ENCODE assay signal across 19 cellular contexts in genomic region chr20:62381842-62382241, GRCh38. TPM values are rescaled to one million over a fixed set of nuclear protein-coding genes. Genes with fewer than 3 reads are reported as not detected.
DNase-seq lines count a peak whose midpoint lies in the region; FAIRE-seq and TF ChIP-seq lines count a peak whose summit lies in the region.
"Had no signal": no experiment of that assay in that cellular context is flagged by ENCODE, and none has a peak within 500 bp of the region (broad histone marks: within the 10 kb centered on the region; RNA-seq: fewer than 3 reads in every experiment).

No MANE protein-coding gene starts in this region.

- no peak overlapping the region for H3K4me2 ChIP-seq in H1 (ENCODE audit: insufficient read depth in 1 of 2, low read depth in 2 of 2, low read length in 2 of 2)
- H3K4me2 ChIP-seq: smooth muscle cell had no signal

- H3K4me1 ChIP-seq in right atrium auricular region (peaks cover 0 to 57% of the 10 kb centered on the region in 2 donors), H1 (replicated peaks in 1 of 4; ENCODE audit: control insufficient read depth in 3 of 4, insufficient read depth in 4 of 4, low read length in 3 of 4) (peaks cover 0 to 9% (median 7%) of the 10 kb centered on the region in 4 experiments; a peak in 6 of 7 replicates), uterus (peaks cover 0 to under 1% of the 10 kb centered on the region in 2 donors), Peyer's patch (peaks cover 0 to 30% (median 9%) of the 10 kb centered on the region in 4 donors)

- H3K79me1 ChIP-seq in H1 (ENCODE audit: low read depth, low read length) = no peaks in the 10 kb centered on the region; the same call in 1 of the 2 replicates

- H3K23ac ChIP-seq in H1 (ENCODE audit: insufficient read length) = no peak overlapping the region

- H3K27me3 Mint-ChIP-seq in neural crest cell (ENCODE audit: low read depth) = no peaks in the 10 kb centered on the region
- H3K27me3 Mint-ChIP-seq: central memory CD8-positive, alpha-beta T cell had no signal

- H2BK120ac ChIP-seq in H1 (replicated peaks; ENCODE audit: low read depth, low read length) = no peak overlapping the region

- H3K27me3 ChIP-seq in right atrium auricular region (no peaks in the 10 kb centered on the region), H1 (replicated peaks in 1 of 4; ENCODE audit: control insufficient read depth in 3 of 4, extremely low read depth in 1 of 4, insufficient read depth in 3 of 4, low read length in 3 of 4) (no peaks in the 10 kb centered on the region), uterus (no peaks in the 10 kb centered on the region), Peyer's patch (no peaks in the 10 kb centered on the region)
- H3K27me3 ChIP-seq: transverse colon had no signal

- POLR2A ChIA-PET in H1 (lab: Charles Lee; ENCODE audit: partially characterized antibody) = interaction anchor here (1.7 to 10.7 kb wide), 5 partner anchors 9 to 75 kb away, joined by 5 to 213 read pairs (median 15); partner anchors contain the start of gene LAMA5

- H3K4me1 Mint-ChIP-seq in neural crest cell = peaks cover 26% of the 10 kb centered on the region

- no peak overlapping the region for H3K27ac Mint-ChIP-seq in neural crest cell (ENCODE audit: unreplicated experiment)

- intact Hi-C loops in cardiac septum (cut with DNase I) = loop anchor here (1.0 to 10.0 kb wide), 3 partner anchors 17 to 357 kb away; partner anchors contain the start of gene ADRM1
- intact Hi-C loops in uterus (cut with DNase I; ENCODE audit: low total_unique reads) = no loop called here

- H2AK5ac ChIP-seq in H1 (ENCODE audit: low read depth, low read length) = peak overlapping the region; percentile 25; the same call in 1 of the 2 replicates

- no peak overlapping the region for H4K8ac ChIP-seq in H1 (ENCODE audit: extremely low read depth, insufficient read depth, low read length)

- WGBS in H1 (ENCODE audit: extremely low coverage in 1 of 2, insufficient coverage in 1 of 2, insufficient read length in 1 of 2, insufficient replicate concordance in 2 of 2, low coverage in 1 of 2, low lambda C conversion rate in 2 of 2, missing lambda C conversion rate in 1 of 2), 2 experiments = 74% methylated on average over 6 of the region's 6 CpGs; no CpG with 5 or more reads in 1 of the 2 experiments

- no peak for TF ChIP-seq EP300 in H1 (IDR thresholded peaks at IDR 0.05; ENCODE audit: borderline replicate concordance in 1 of 2, low read depth in 2 of 2, low read length in 2 of 2)

- peaks cover 12% of the 10 kb centered on the region for H3K36me3 Mint-ChIP-seq in neural crest cell (ENCODE audit: low read depth)

- no peak for DNase-seq in right atrium auricular region (ENCODE audit: low spot score)
- DNase-seq in cardiac septum (ENCODE audit: low spot score) = no peak
- no peak for DNase-seq in H1 (ENCODE audit: low read depth in 1 of 2, low spot score in 2 of 2)
- DNase-seq in neural crest cell (ENCODE audit: low read depth, low spot score) = no peak
- no peak for DNase-seq in uterus
- no peak for DNase-seq in activated CD4-positive, alpha-beta T cell treated with anti-CD3 and anti-CD28 coated beads, Interleukin-2, amount 50 U/mL, for 48 hours
- DNase-seq in Peyer's patch = no peak
- DNase-seq in activated CD4-positive, alpha-beta T cell treated with anti-CD3 and anti-CD28 coated beads, Interleukin-2, amount 50 U/mL, for 1 hour = no peak
- DNase-seq: activated effector memory CD4-positive, alpha-beta T cell treated with anti-CD3 and anti-CD28 coated beads, Interleukin-2, amount 50 U/mL, for 16 hours; DND-41; KG1; left colon; NCI-H526; transverse colon had no signal

- H3K27ac ChIP-seq in right atrium auricular region (peak overlapping the region; percentile 57 to 78), H1 (ENCODE audit: low read depth, low read length) (no peak overlapping the region), uterus (peak overlapping the region; percentile 40 to 64), Peyer's patch (peak overlapping the region in 2 of 4 donors; percentile 49 to 64)

- H2AFZ ChIP-seq in H1 (ENCODE audit: low read length) = no peak overlapping the region

- H3K79me2 ChIP-seq in H1 (ENCODE audit: control insufficient read depth in 1 of 2, insufficient read depth in 2 of 2, low read length in 2 of 2) = peaks cover 0 to 20% of the 10 kb centered on the region in 2 experiments; a peak in 2 of 4 replicates

- 0 out of 2 replicates have a peak overlapping the region, but pooled peaks have one; percentile 39 for H2BK12ac ChIP-seq in H1 (ENCODE audit: low read depth, low read length)

- H3K56ac ChIP-seq in H1 (replicated peaks; ENCODE audit: insufficient read length, low read depth, low read length) = no peak overlapping the region

- peaks cover 10% of the 10 kb centered on the region; the same call in 1 of the 2 replicates for H3K23me2 ChIP-seq in H1 (ENCODE audit: low read depth, low read length)

- H3K9me3 ChIP-seq in right atrium auricular region (no peaks in the 10 kb centered on the region), H1 (ENCODE audit: insufficient read depth in 2 of 2, low read depth in 1 of 2, low read length in 1 of 2) (no peaks in the 10 kb centered on the region), uterus (no peaks in the 10 kb centered on the region), Peyer's patch (no peaks in the 10 kb centered on the region)
- H3K9me3 ChIP-seq: transverse colon had no signal

- H4K20me1 ChIP-seq in H1 (replicated peaks in 1 of 2; ENCODE audit: control insufficient read depth in 1 of 2, insufficient read depth in 2 of 2, low read length in 2 of 2) = peaks cover 0 to 10% of the 10 kb centered on the region in 2 experiments

- H2BK20ac ChIP-seq in H1 (ENCODE audit: low read length) = no peak overlapping the region

- TF ChIP-seq CTCF in right atrium auricular region (IDR thresholded peaks at IDR 0.05) (no peak), H1 (IDR thresholded peaks at IDR 0.05; ENCODE audit: control extremely low read depth in 1 of 3, insufficient read depth in 1 of 3, low read depth in 1 of 3, low read length in 3 of 3) (no peak), neural crest cell (conservative IDR thresholded peaks at IDR 0.05) (no peak), uterus (IDR thresholded peaks at IDR 0.05) (no peak), Peyer's patch (IDR thresholded peaks at IDR 0.05) (no peak)

- H3K4me3 Mint-ChIP-seq in neural crest cell = peak overlapping the region; percentile 22
- H3K4me3 Mint-ChIP-seq: central memory CD8-positive, alpha-beta T cell; endodermal cell had no signal

- no peak for TF ChIP-seq RAD21 in H1 (IDR thresholded peaks at IDR 0.05 in 1 of 2, conservative IDR thresholded peaks at IDR 0.05 in 1 of 2; ENCODE audit: low read depth in 2 of 2, low read length in 2 of 2)

- H2BK5ac ChIP-seq in H1 (ENCODE audit: low read depth, low read length) = peak overlapping the region; percentile 55; the same call in 1 of the 2 replicates

- no peak overlapping the region for H4K5ac ChIP-seq in H1 (ENCODE audit: insufficient read length, low read depth, low read length)

- FAIRE-seq in H1 (lab: Jason Lieb, UNC) = no peak

- H4K91ac ChIP-seq in H1 (replicated peaks; ENCODE audit: insufficient read length, low read length) = no peak overlapping the region

- no peak overlapping the region for H3K4ac ChIP-seq in H1 (replicated peaks; ENCODE audit: insufficient read length, low read depth, low read length)

- no peak overlapping the region for H2BK15ac ChIP-seq in H1 (ENCODE audit: low read length)

- no peak overlapping the region for H3K4me3 ChIP-seq in right atrium auricular region
- no peak overlapping the region for H3K4me3 ChIP-seq in H1 (ENCODE audit: extremely low read depth in 1 of 4, insufficient read depth in 2 of 4, low read depth in 3 of 4, low read length in 4 of 4)
- H3K4me3 ChIP-seq in uterus = no peak overlapping the region
- no peak overlapping the region for H3K4me3 ChIP-seq in Peyer's patch
- H3K4me3 ChIP-seq: smooth muscle cell, transverse colon had no signal

- peaks cover 5% of the 10 kb centered on the region for H3K9me3 Mint-ChIP-seq in neural crest cell

- no peak overlapping the region for H3K18ac ChIP-seq in H1 (ENCODE audit: extremely low read depth, low read length)

- H3K14ac ChIP-seq in H1 (ENCODE audit: insufficient read length) = no peak overlapping the region

- no peak overlapping the region for H3K9ac ChIP-seq in H1 (replicated peaks in 1 of 4; ENCODE audit: extremely low read depth in 1 of 4, low read depth in 3 of 4, low read length in 3 of 4)

- H3K36me3 ChIP-seq in right atrium auricular region (no peaks in the 10 kb centered on the region), H1 (ENCODE audit: control insufficient read depth in 2 of 4, insufficient read depth in 4 of 4, low read length in 3 of 4) (peaks cover 0 to 5% (median 2%) of the 10 kb centered on the region in 4 experiments; a peak in 3 of 8 replicates), uterus (no peaks in the 10 kb centered on the region), Peyer's patch (no peaks in the 10 kb centered on the region)
- H3K36me3 ChIP-seq: transverse colon had no signal

- TF ChIP-seq POLR2A in H1 (IDR thresholded peaks at IDR 0.05; ENCODE audit: control extremely low read depth in 1 of 2, low read depth in 2 of 2, low read length in 2 of 2) (no peak), uterus (IDR thresholded peaks at IDR 0.05) (no peak), Peyer's patch (IDR thresholded peaks at IDR 0.05) (no peak)

- CTCF ChIA-PET in H1 (lab: Charles Lee; ENCODE audit: partially characterized antibody) = interaction anchor here (1.0 to 14.1 kb wide), 15 partner anchors 12 to 82 kb away, joined by 3 to 212 read pairs (median 8); partner anchors contain the start of genes ADRM1 and LAMA5

RNA-seq across cellular contexts. Expression of gene RPS21, which starts 5.1 kb away (rescaled TPM):
- 1,000 to 10,000 TPM; 1,510 to 1,937 TPM for total RNA-seq in right atrium auricular region
- 466 TPM for total RNA-seq in cardiac septum
- 1,787 and 1,829 TPM in 2 replicates for total RNA-seq in H1 (2021; fragmentation: NEBNext Ultra II Directional; extraction: Animal tissue kit (Norgen Biotek cat#: 25700))
- polyA plus RNA-seq in H1 (2011; rRNA removed) = 7,219 and 8,331 TPM in 2 replicates
- polyA plus RNA-seq in H1 (2011; cell fraction: cytosol; rRNA removed) = 7,720 TPM
- 4,705 TPM for polyA plus RNA-seq in H1 (2011; cell fraction: nucleus; rRNA removed)
- 4,429 to 5,604 TPM (median 4,871 TPM) in 4 replicates for polyA plus RNA-seq in H1 (2012, experiment 1 of 2)
- polyA plus RNA-seq in H1 (2012, experiment 2 of 2) = 4,124 TPM
- 4,907 TPM for polyA plus RNA-seq in H1 (2013, experiment 1 of 2)
- polyA plus RNA-seq in H1 (2013, experiment 2 of 2) = 4,204 TPM
- 654 and 663 TPM in 2 replicates for polyA minus RNA-seq in H1 (2011; rRNA and poly(A)+ RNA removed)
- polyA minus RNA-seq in H1 (2011; cell fraction: cytosol; rRNA and poly(A)+ RNA removed) = 718 TPM
- 1,108 TPM for polyA minus RNA-seq in H1 (2011; cell fraction: nucleus; rRNA and poly(A)+ RNA removed)
- total RNA-seq in neural crest cell = 1,298 and 1,312 TPM in 2 replicates
- total RNA-seq in uterus = over 10,000 TPM in 1 of 4 donors, 1,000 to 10,000 TPM in 3; 1,151 to 14,756 (median 1,928) TPM
- total RNA-seq in Peyer's patch = 100 to 1,000 TPM; 507 to 769 (median 622) TPM

RNA-seq across cellular contexts. Expression of gene LAMA5, which starts 14.7 kb away (rescaled TPM):
- total RNA-seq in right atrium auricular region = 10 to 100 TPM; 61.1 to 69.4 TPM
- total RNA-seq in cardiac septum = 101 TPM
- total RNA-seq in H1 (2021; fragmentation: NEBNext Ultra II Directional; extraction: Animal tissue kit (Norgen Biotek cat#: 25700)) = 210 and 225 TPM in 2 replicates
- 34.4 and 90.7 TPM in 2 replicates for polyA plus RNA-seq in H1 (2011; rRNA removed)
- 57.6 TPM for polyA plus RNA-seq in H1 (2011; cell fraction: cytosol; rRNA removed)
- polyA plus RNA-seq in H1 (2011; cell fraction: nucleus; rRNA removed) = 648 TPM
- polyA plus RNA-seq in H1 (2012, experiment 1 of 2) = 136 to 235 TPM (median 223 TPM) in 4 replicates
- polyA plus RNA-seq in H1 (2012, experiment 2 of 2) = 130 TPM
- 107 TPM for polyA plus RNA-seq in H1 (2013, experiment 1 of 2)
- polyA plus RNA-seq in H1 (2013, experiment 2 of 2) = 82.4 TPM
- 24.2 and 31.4 TPM in 2 replicates for polyA minus RNA-seq in H1 (2011; rRNA and poly(A)+ RNA removed)
- 70.1 TPM for polyA minus RNA-seq in H1 (2011; cell fraction: cytosol; rRNA and poly(A)+ RNA removed)
- 212 TPM for polyA minus RNA-seq in H1 (2011; cell fraction: nucleus; rRNA and poly(A)+ RNA removed)
- 35.0 and 38.8 TPM in 2 replicates for total RNA-seq in neural crest cell
- total RNA-seq in uterus = 100 to 1,000 TPM in 2 of 4 donors, 10 to 100 TPM in 2; 50.6 to 375 (median 90.8) TPM
- total RNA-seq in Peyer's patch = 100 to 1,000 TPM in 2 of 4 donors, 10 to 100 TPM in 2; 31.2 to 328 (median 87.3) TPM

RNA-seq across cellular contexts. Expression of gene CABLES2, which starts 25.2 kb away (rescaled TPM):
- total RNA-seq in right atrium auricular region = 10 to 100 TPM; 10.8 to 17.7 TPM
- total RNA-seq in cardiac septum = 10.7 TPM
- 8.0 TPM in 2 replicates for total RNA-seq in H1 (2021; fragmentation: NEBNext Ultra II Directional; extraction: Animal tissue kit (Norgen Biotek cat#: 25700))
- 8.8 and 10.5 TPM in 2 replicates for polyA plus RNA-seq in H1 (2011; rRNA removed)
- 6.5 TPM for polyA plus RNA-seq in H1 (2011; cell fraction: cytosol; rRNA removed)
- 9.7 TPM for polyA plus RNA-seq in H1 (2011; cell fraction: nucleus; rRNA removed)
- polyA plus RNA-seq in H1 (2012, experiment 1 of 2) = 8.2 to 10.9 TPM (median 9.6 TPM) in 4 replicates
- polyA plus RNA-seq in H1 (2012, experiment 2 of 2) = 7.4 TPM
- 5.3 TPM for polyA plus RNA-seq in H1 (2013, experiment 1 of 2)
- polyA plus RNA-seq in H1 (2013, experiment 2 of 2) = 5.6 TPM
- polyA minus RNA-seq in H1 (2011; rRNA and poly(A)+ RNA removed) = 5.2 and 5.7 TPM in 2 replicates
- polyA minus RNA-seq in H1 (2011; cell fraction: cytosol; rRNA and poly(A)+ RNA removed) = 7.8 TPM
- polyA minus RNA-seq in H1 (2011; cell fraction: nucleus; rRNA and poly(A)+ RNA removed) = 4.3 TPM
- total RNA-seq in neural crest cell = 25.2 and 26.6 TPM in 2 replicates
- total RNA-seq in uterus = 10 to 100 TPM in 1 of 4 donors, 1 to 10 TPM in 2, under 1 TPM in 1; 0.29 to 10.6 (median 2.6) TPM
- total RNA-seq in Peyer's patch = 10 to 100 TPM in 2 of 4 donors, 1 to 10 TPM in 2; 7.2 to 33.8 (median 11.1) TPM

RNA-seq across cellular contexts. Expression of gene RBBP8NL, which starts 45.5 kb away (rescaled TPM):
- total RNA-seq in right atrium auricular region (not detected), cardiac septum (not detected), neural crest cell (not detected in 2 replicates), uterus (under 1 TPM in 1 of 4 donors, not detected in 3; 0.35 TPM), Peyer's patch (10 to 100 TPM in 3 of 4 donors, 1 to 10 TPM in 1; 6.6 to 26.7 (median 13.4) TPM)
- total RNA-seq in H1 (2021; fragmentation: NEBNext Ultra II Directional; extraction: Animal tissue kit (Norgen Biotek cat#: 25700)) = 0.43 and 0.59 TPM in 2 replicates
- polyA plus RNA-seq in H1 (2011; rRNA removed) = 0.48 and 0.88 TPM in 2 replicates
- 0.75 TPM for polyA plus RNA-seq in H1 (2011; cell fraction: cytosol; rRNA removed)
- 1.4 TPM for polyA plus RNA-seq in H1 (2011; cell fraction: nucleus; rRNA removed)
- 0.55 to 1.1 TPM (median 0.65 TPM) in 4 replicates for polyA plus RNA-seq in H1 (2012, experiment 1 of 2)
- 0.46 TPM for polyA plus RNA-seq in H1 (2012, experiment 2 of 2)
- polyA plus RNA-seq in H1 (2013, experiment 1 of 2) = 0.71 TPM
- 0.63 TPM for polyA plus RNA-seq in H1 (2013, experiment 2 of 2)
- 0.09 and 0.20 TPM in 2 replicates for polyA minus RNA-seq in H1 (2011; rRNA and poly(A)+ RNA removed)
- 1.4 TPM for polyA minus RNA-seq in H1 (2011; cell fraction: cytosol; rRNA and poly(A)+ RNA removed)
- polyA minus RNA-seq in H1 (2011; cell fraction: nucleus; rRNA and poly(A)+ RNA removed) = 1.9 TPM
- total RNA-seq: RPMI7951; T-helper 2 cell treated with Interferon-gamma antibody and Interleukin-4, amounts not matched to agents 100 ng/mL and 5 ng/mL, for 36 hours had no signal
- polyA plus RNA-seq: smooth muscle cell had no signal
